Comparison of ENCODE assay signal across 13 cellular contexts in the genomic region with DNA sequence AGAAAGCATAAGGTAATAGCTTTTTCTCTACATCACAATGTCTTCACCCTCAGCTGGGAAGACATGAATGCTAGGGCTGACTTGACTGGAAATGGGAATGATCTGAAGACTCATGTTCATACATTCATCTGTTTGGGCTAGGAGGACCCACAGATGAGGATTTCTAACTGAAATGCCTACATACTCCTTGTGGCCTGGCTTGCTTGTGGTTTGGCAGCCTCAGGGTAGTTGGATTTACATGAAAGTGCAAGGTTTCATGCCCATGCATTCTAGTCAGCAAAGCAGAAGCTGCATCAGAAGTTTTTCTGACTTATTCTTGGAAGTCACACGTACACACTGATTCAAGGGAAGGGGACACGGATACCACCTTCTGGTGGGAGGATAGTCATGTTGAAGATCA.
"Had no signal": no experiment of that assay in that cellular context is flagged by ENCODE, and none has a peak within 500 bp of the region (broad histone marks: within the 10 kb centered on the region; RNA-seq: fewer than 3 reads in every experiment).

No MANE protein-coding gene starts in this region.

- H3K27ac Mint-ChIP-seq: activated naive CD8-positive, alpha-beta T cell treated with anti-CD3 and anti-CD28 coated beads for 36 hours; natural killer cell; T-helper 2 cell treated with Interferon-gamma antibody and Interleukin-4, amounts not matched to agents 5 μg/mL and 100 μg/mL, for 36 hours had no signal

- H3K4me1 ChIP-seq: ascending aorta, right lobe of liver, upper lobe of right lung had no signal

- H3K27ac ChIP-seq: ascending aorta, right lobe of liver, upper lobe of right lung had no signal

- H3K27me3 Mint-ChIP-seq: central memory CD8-positive, alpha-beta T cell had no signal

- H3K9me3 Mint-ChIP-seq: activated naive CD8-positive, alpha-beta T cell treated with anti-CD3 and anti-CD28 coated beads for 36 hours; T-helper 2 cell treated with Interferon-gamma antibody and Interleukin-4, amounts not matched to agents 5 μg/mL and 100 μg/mL, for 36 hours had no signal

- H3K36me3 ChIP-seq: ascending aorta, right lobe of liver, upper lobe of right lung had no signal

- DNase-seq: activated CD4-positive, alpha-beta T cell treated with anti-CD3 and anti-CD28 coated beads, Interleukin-2, amount 50 U/mL, for 48 hours; activated gamma-delta T cell treated with Interleukin-2 at 50 U/mL for 16 hours; activated naive CD8-positive, alpha-beta T cell treated with anti-CD3 and anti-CD28 coated beads for 36 hours; activated T-cell treated with anti-CD3 and anti-CD28 coated beads, Interleukin-2, amount 50 U/mL, for 48 hours; cortex of kidney; effector memory CD4-positive, alpha-beta T cell; natural killer cell; right lobe of liver; stimulated activated naive CD4-positive, alpha-beta T cell treated with Interleukin-2 at 50 U/mL for 16 hours; upper lobe of right lung had no signal

- H3K4me3 Mint-ChIP-seq: activated naive CD8-positive, alpha-beta T cell treated with anti-CD3 and anti-CD28 coated beads for 36 hours; central memory CD8-positive, alpha-beta T cell; natural killer cell; T-helper 2 cell treated with Interferon-gamma antibody and Interleukin-4, amounts not matched to agents 5 μg/mL and 100 μg/mL, for 36 hours had no signal

- H3K36me3 Mint-ChIP-seq: activated naive CD8-positive, alpha-beta T cell treated with anti-CD3 and anti-CD28 coated beads for 36 hours; natural killer cell had no signal

- H3K4me3 ChIP-seq: ascending aorta, right lobe of liver, upper lobe of right lung had no signal

- H3K9me3 ChIP-seq: ascending aorta, right lobe of liver, upper lobe of right lung had no signal

- H3K27me3 ChIP-seq: ascending aorta, right lobe of liver, upper lobe of right lung had no signal

- H3K4me1 Mint-ChIP-seq: activated naive CD8-positive, alpha-beta T cell treated with anti-CD3 and anti-CD28 coated beads for 36 hours; central memory CD8-positive, alpha-beta T cell; natural killer cell had no signal
